In the genomic region with DNA sequence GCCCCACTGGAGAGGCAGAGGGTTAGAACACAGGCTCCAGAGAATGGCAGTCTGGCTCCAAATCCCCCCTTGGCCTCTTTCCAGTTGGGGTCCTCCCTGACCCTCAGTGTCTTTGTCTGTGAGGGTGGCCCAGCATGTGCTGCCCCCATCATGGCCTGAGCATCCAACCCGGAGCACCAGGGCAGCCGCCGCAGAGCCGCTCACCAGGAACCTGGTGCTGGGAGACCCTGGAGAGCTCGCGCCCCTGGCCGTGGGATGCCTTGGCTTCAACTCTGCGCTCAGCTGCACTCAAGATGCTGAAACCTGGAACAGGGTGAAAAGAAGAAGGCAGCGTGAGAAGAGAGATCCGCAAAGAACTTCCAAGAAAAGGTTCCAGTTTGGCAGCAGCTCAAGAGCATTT, we compare ENCODE assay signal across 26 cellular contexts. TPM values are rescaled to one million over a fixed set of nuclear protein-coding genes. Genes with fewer than 3 reads are reported as not detected.
"Had no signal": no experiment of that assay in that cellular context is flagged by ENCODE, and none has a peak within 500 bp of the region (broad histone marks: within the 10 kb centered on the region; RNA-seq: fewer than 3 reads in every experiment).

No MANE protein-coding gene starts in this region.

- H3K4me2 ChIP-seq: smooth muscle cell had no signal

- H3K9ac ChIP-seq: parathyroid adenoma had no signal

- H3K9me3 ChIP-seq: lower lobe of right lung, neutrophil, psoas muscle, right lobe of liver, stomach, testis, thyroid gland, transverse colon, upper lobe of left lung, vagina had no signal

- H3K36me3 ChIP-seq: lower lobe of right lung, neutrophil, right lobe of liver, stomach, thyroid gland, transverse colon, upper lobe of left lung, vagina had no signal

- H3K4me3 ChIP-seq: lower lobe of right lung, psoas muscle, right lobe of liver, smooth muscle cell, stomach, testis, thyroid gland, transverse colon, upper lobe of left lung, vagina had no signal

- H2AFZ ChIP-seq: parathyroid adenoma had no signal

- H3K27ac ChIP-seq: lower lobe of right lung, neutrophil, parathyroid adenoma, psoas muscle, right lobe of liver, stomach, testis, thyroid gland, transverse colon, upper lobe of left lung, vagina had no signal

- H3K27me3 ChIP-seq: right lobe of liver, testis, thyroid gland, upper lobe of left lung, vagina had no signal

- H3K4me1 ChIP-seq: lower lobe of right lung, parathyroid adenoma, psoas muscle, testis had no signal

- ATAC-seq: lower lobe of right lung; naive thymus-derived CD8-positive, alpha-beta T cell; psoas muscle; right lobe of liver; stimulated activated memory B cell treated with anti-CD40 and anti-IgM and Interleukin-4, amounts not matched to agents 10 μg/mL and 1 μg/mL and 100 μg/mL, for 72 hours; stimulated activated naive CD8-positive, alpha-beta T cell treated with anti-CD3 and anti-CD28 coated beads, Interleukin-15, Interleukin-2, amounts not matched to agents 100 U/mL and 50 U/mL, for 24 hours had no signal

- DNase-seq: hippocampal formation; lower lobe of right lung; mammary epithelial cell; mesenchymal stem cell; naive thymus-derived CD8-positive, alpha-beta T cell; occipital lobe; psoas muscle; right lobe of liver; stimulated activated CD4-positive, alpha-beta T cell treated with anti-CD3 and anti-CD28 coated beads, Interleukin-1b, Interleukin-23, amount 100 ng/mL, for 48 hours; stimulated activated CD4-positive, alpha-beta T cell treated with anti-CD3 and anti-CD28 coated beads, Interleukin-2, amount 100 ng/mL, for 48 hours; stimulated activated CD4-positive, alpha-beta T cell treated with anti-CD3 and anti-CD28 coated beads, Interleukin-4, amount 100 ng/mL, for 4 hours; stimulated activated CD8-positive, alpha-beta memory T cell treated with anti-CD3 and anti-CD28 coated beads, Interleukin-4, amount 100 ng/mL, for 48 hours; stimulated activated naive CD8-positive, alpha-beta T cell treated with anti-CD3 and anti-CD28 coated beads, Interleukin-15, Interleukin-2, amounts not matched to agents 100 U/mL and 50 U/mL, for 24 hours; stomach; testis; thyroid gland; transverse colon had no signal

RNA-seq across cellular contexts. Expression of a gene that starts 3.9 kb away (rescaled TPM):
- total RNA-seq: naive thymus-derived CD8-positive, alpha-beta T cell; osteocyte; posterior vena cava; psoas muscle; smooth muscle cell; vagina had no signal
- polyA plus RNA-seq: liver; mammary epithelial cell; naive thymus-derived CD8-positive, alpha-beta T cell; psoas muscle had no signal
